In the genomic region with DNA sequence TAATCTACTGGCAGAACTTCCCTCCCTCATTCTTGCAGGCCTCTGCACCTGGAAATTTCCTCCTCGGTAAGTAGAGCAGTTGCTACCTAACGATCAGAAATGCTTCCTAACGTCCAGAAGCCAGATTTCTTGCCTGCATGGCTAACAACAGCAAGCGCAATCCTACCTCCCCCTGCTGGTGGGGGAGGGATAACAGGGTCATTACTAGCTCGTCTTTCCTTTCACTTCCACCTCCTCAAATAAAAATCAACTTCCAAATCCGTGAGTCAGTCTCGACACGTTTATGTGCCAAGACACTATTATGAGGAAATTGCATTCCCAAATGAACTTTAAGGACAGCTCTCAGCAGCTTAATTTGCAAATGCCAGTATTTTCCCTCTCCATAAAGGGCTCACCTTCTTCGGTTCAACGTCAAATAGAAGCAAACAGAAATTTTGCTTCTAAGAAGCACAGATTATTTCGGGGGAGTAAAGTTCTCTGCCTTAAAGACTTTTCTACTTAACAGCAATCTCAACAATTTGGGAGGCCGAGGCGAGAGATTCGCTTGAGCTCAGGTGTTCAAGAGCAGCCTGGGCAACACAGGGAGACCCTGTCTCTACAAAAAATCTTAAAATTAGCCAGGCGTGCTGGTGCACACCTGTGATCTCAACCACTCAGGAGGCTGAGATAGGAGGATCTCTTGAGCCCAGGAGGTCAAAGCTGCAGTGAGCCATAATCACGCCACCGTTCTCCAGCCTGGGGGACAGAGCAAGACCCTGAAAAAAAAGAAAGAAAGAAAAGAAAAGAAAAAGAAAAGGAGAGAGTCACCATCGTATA, we compare ENCODE assay signal across 8 cellular contexts.
DNase-seq lines count a peak whose midpoint lies in the region; ATAC-seq and TF ChIP-seq lines count a peak whose summit lies in the region.

No MANE protein-coding gene starts in this region.

- TF ChIP-seq CTCF in RWPE1 (conservative IDR thresholded peaks at IDR 0.05; ENCODE audit: low read depth): 0 out of 2 replicates have a peak, but pooled peaks have one; percentile 10

- POLR2A ChIA-PET in RWPE1 (lab: Yijun Ruan, JAX; ENCODE audit: low non-redundant PET): no interaction called here

- peak overlapping the region; percentile 56 to 65 for H3K4me3 ChIP-seq in mucosa of rectum (ENCODE audit: low read length in 2 of 2)

- peak; percentile 42 for DNase-seq in COLO668 (lab: John Stamatoyannopoulos, UW; ENCODE audit: unreplicated experiment)
- DNase-seq in RWPE1 (ENCODE audit: low spot score): peak; percentile 46
- peak; percentile 29 for DNase-seq in cerebellar cortex (ENCODE audit: low spot score)

- ATAC-seq in GM18867 (IDR thresholded peaks at IDR 0.05; ENCODE audit: unreplicated experiment): peak; percentile 83
- ATAC-seq in HG03354 (IDR thresholded peaks at IDR 0.05; ENCODE audit: poor library complexity, severe bottlenecking, unreplicated experiment): peak; percentile 88
- no peak for ATAC-seq in HG03457 (IDR thresholded peaks at IDR 0.05; ENCODE audit: unreplicated experiment)
- no peak for ATAC-seq in GM19328 (IDR thresholded peaks at IDR 0.05; ENCODE audit: unreplicated experiment)

- no peaks in the 10 kb centered on the region for H3K36me3 ChIP-seq in mucosa of rectum (ENCODE audit: control insufficient read depth in 2 of 2, insufficient read depth in 2 of 2, low read length in 2 of 2)

- no peaks in the 10 kb centered on the region for H3K27me3 ChIP-seq in mucosa of rectum (ENCODE audit: control insufficient read depth in 2 of 2, insufficient read depth in 2 of 2, low read length in 2 of 2)

- CTCF ChIA-PET in RWPE1 (lab: Yijun Ruan, JAX): interaction anchor here (0.6 to 1.1 kb wide), 6 partner anchors 8 to 886 kb away, joined by 3 to 7 read pairs (median 4); no protein-coding TSS in a partner anchor

- H3K4me1 ChIP-seq in mucosa of rectum (ENCODE audit: control insufficient read depth in 2 of 2, insufficient read depth in 2 of 2, low read length in 2 of 2): no peaks in the 10 kb centered on the region

- no peak overlapping the region for H3K9ac ChIP-seq in mucosa of rectum (ENCODE audit: low read depth in 1 of 2, low read length in 2 of 2)

- H3K27ac ChIP-seq in RWPE1: no peak overlapping the region
- H3K27ac ChIP-seq in mucosa of rectum (ENCODE audit: low read depth in 2 of 2, low read length in 2 of 2): no peak overlapping the region

- H3K9me3 ChIP-seq in mucosa of rectum (ENCODE audit: control insufficient read depth in 2 of 2, low read length in 2 of 2): no peaks in the 10 kb centered on the region

Comparison
In these comparisons a context has a peak if more than half of its experiments do, and no peak if none do; other contexts are left out.
1. ATAC-seq: peak in GM18867 (single experiment) and HG03354 (single experiment); none in HG03457 (single experiment) and GM19328 (single experiment).
2. Peak in every context shown above with its lines, with median percentiles within 50 percentile points of each other: DNase-seq.